1 cellular context compared by ENCODE assay signal in the genomic region with DNA sequence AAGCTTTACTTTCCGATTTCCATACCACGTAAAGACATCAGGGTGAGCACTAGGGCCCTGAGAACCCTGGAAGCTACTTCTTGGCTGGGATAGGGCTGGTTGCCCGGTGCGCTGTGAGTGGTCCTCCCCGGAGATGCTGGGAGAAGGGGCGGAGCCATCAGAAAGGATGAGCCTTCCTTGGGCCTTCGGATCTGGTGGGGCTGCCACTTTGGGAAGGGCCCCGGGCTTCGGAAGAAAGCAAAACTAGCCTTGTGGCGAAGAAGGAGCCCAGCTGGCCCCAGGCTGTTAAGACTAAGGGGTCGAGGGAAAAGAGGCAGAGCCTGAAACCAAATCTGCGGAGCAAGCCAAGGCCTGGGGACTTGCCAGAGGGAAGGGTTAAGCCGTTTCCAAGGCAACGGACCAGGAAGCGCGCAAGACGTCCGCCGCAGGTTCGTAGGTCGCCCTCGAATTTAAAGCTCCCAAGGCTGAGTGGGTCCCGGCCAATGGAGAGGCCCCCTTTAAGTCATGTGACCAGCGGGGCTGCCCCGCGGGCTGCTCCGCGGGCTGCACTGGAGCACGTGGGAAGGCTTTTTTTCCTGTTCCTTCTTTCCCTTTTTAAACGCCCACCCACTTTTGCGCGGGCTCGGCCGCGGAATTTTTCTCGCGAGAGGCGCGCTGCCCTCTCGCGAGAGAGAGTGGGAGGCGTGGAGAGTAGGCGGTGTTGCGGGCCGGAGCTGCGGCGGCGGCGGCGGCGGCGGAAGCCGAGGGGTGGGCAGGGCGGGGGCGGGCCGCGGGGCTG.
TF ChIP-seq lines count a peak whose summit lies in the region.

No MANE protein-coding gene starts in this region.

TF ChIP-seq in K562, 482 proteins besides CTCF, POLR2A, EP300 and RAD21 (continued from another document and continues in another):
- TF ChIP-seq HEY1 (CRISPR knock-in tag; IDR thresholded peaks at IDR 0.05; ENCODE audit: borderline replicate concordance) (no peak), RBM22 (IDR thresholded peaks at IDR 0.05; ENCODE audit: low read depth, low read length, poor library complexity, severe bottlenecking) (no peak), ZHX1 (conservative IDR thresholded peaks at IDR 0.05; ENCODE audit: low read length) (peak; percentile 95), TEAD2 (tag; IDR thresholded peaks at IDR 0.05) (no peak), TBP (optimal IDR thresholded peaks at IDR 0.05; ENCODE audit: low read depth, low read length) (no peak), ZNF699 (CRISPR knock-in tag; IDR thresholded peaks at IDR 0.05; ENCODE audit: insufficient replicate concordance) (no peak), ZNF121 (CRISPR knock-in tag; conservative IDR thresholded peaks at IDR 0.05) (no peak), CHAMP1 (IDR thresholded peaks at IDR 0.05) (0 out of 2 replicates have a peak, but pooled peaks have one; percentile 18), NR2C1 (IDR thresholded peaks at IDR 0.05) (peak; percentile 64), NR2C1 (tag; IDR thresholded peaks at IDR 0.05) (peak; percentile 71), ZNF551 (CRISPR knock-in tag; IDR thresholded peaks at IDR 0.05) (no peak), PCBP1 (IDR thresholded peaks at IDR 0.05; ENCODE audit: low read depth, low read length, poor library complexity, severe bottlenecking) (no peak), MTF1 (CRISPR knock-in tag; IDR thresholded peaks at IDR 0.05; ENCODE audit: borderline replicate concordance) (no peak), SNRNP70 (optimal IDR thresholded peaks at IDR 0.05; ENCODE audit: low read depth, low read length) (no peak), CTBP1 (IDR thresholded peaks at IDR 0.05; ENCODE audit: borderline replicate concordance) (no peak), ZNF655 (CRISPR knock-in tag; IDR thresholded peaks at IDR 0.05) (no peak), NFRKB (IDR thresholded peaks at IDR 0.05; ENCODE audit: low read depth) (no peak), ZNF778 (CRISPR knock-in tag; IDR thresholded peaks at IDR 0.05) (no peak), FOXK1 (CRISPR knock-in tag; IDR thresholded peaks at IDR 0.05; ENCODE audit: borderline replicate concordance) (no peak), ZMIZ1 (IDR thresholded peaks at IDR 0.05; ENCODE audit: low read depth in 2 of 2, low read length in 2 of 2) (no peak), CCNT2 (IDR thresholded peaks at IDR 0.05; ENCODE audit: borderline replicate concordance, extremely low read depth, insufficient read length, low read depth, low read length) (no peak), HDAC1 (IDR thresholded peaks at IDR 0.05) (peak in 1 of 2 experiments; percentile 35; a peak in 1 of 4 replicates), TRIM24 (IDR thresholded peaks at IDR 0.05) (peak in 1 of 2 experiments; percentile 36; a peak in 1 of 4 replicates), ZNF592 (IDR thresholded peaks at IDR 0.05) (no peak), ZNF134 (CRISPR knock-in tag; conservative IDR thresholded peaks at IDR 0.05) (no peak), PYGO2 (tag; IDR thresholded peaks at IDR 0.05) (no peak), TBL1XR1 (IDR thresholded peaks at IDR 0.05; ENCODE audit: low read length in 2 of 2) (no peak), SMAD3 (CRISPR knock-in tag; conservative IDR thresholded peaks at IDR 0.05) (no peak), OTX1 (CRISPR knock-in tag; IDR thresholded peaks at IDR 0.05) (no peak), BCOR (IDR thresholded peaks at IDR 0.05) (no peak), HLTF (IDR thresholded peaks at IDR 0.05) (no peak), CHD2 (IDR thresholded peaks at IDR 0.05; ENCODE audit: low read depth, low read length) (peak; percentile 98), PURB (CRISPR knock-in tag; IDR thresholded peaks at IDR 0.05; ENCODE audit: low read depth) (no peak)
- TF ChIP-seq, protein P1, sequence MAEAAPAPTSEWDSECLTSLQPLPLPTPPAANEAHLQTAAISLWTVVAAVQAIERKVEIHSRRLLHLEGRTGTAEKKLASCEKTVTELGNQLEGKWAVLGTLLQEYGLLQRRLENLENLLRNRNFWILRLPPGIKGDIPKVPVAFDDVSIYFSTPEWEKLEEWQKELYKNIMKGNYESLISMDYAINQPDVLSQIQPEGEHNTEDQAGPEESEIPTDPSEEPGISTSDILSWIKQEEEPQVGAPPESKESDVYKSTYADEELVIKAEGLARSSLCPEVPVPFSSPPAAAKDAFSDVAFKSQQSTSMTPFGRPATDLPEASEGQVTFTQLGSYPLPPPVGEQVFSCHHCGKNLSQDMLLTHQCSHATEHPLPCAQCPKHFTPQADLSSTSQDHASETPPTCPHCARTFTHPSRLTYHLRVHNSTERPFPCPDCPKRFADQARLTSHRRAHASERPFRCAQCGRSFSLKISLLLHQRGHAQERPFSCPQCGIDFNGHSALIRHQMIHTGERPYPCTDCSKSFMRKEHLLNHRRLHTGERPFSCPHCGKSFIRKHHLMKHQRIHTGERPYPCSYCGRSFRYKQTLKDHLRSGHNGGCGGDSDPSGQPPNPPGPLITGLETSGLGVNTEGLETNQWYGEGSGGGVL (CRISPR knock-in tag; IDR thresholded peaks at IDR 0.05) = no peak
- TF ChIP-seq, protein P2, sequence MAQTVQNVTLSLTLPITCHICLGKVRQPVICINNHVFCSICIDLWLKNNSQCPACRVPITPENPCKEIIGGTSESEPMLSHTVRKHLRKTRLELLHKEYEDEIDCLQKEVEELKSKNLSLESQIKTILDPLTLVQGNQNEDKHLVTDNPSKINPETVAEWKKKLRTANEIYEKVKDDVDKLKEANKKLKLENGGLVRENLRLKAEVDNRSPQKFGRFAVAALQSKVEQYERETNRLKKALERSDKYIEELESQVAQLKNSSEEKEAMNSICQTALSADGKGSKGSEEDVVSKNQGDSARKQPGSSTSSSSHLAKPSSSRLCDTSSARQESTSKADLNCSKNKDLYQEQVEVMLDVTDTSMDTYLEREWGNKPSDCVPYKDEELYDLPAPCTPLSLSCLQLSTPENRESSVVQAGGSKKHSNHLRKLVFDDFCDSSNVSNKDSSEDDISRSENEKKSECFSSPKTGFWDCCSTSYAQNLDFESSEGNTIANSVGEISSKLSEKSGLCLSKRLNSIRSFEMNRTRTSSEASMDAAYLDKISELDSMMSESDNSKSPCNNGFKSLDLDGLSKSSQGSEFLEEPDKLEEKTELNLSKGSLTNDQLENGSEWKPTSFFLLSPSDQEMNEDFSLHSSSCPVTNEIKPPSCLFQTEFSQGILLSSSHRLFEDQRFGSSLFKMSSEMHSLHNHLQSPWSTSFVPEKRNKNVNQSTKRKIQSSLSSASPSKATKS (CRISPR knock-in tag; IDR thresholded peaks at IDR 0.05) = no peak
- TF ChIP-seq, protein P3, sequence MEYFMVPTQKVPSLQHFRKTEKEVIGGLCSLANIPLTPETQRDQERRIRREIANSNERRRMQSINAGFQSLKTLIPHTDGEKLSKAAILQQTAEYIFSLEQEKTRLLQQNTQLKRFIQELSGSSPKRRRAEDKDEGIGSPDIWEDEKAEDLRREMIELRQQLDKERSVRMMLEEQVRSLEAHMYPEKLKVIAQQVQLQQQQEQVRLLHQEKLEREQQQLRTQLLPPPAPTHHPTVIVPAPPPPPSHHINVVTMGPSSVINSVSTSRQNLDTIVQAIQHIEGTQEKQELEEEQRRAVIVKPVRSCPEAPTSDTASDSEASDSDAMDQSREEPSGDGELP (CRISPR knock-in tag; IDR thresholded peaks at IDR 0.05; ENCODE audit: borderline replicate concordance) = peak; percentile 71
